Comparison of ENCODE assay signal across 11 cellular contexts in genomic region chr14:21256539-21257394, GRCh38. TPM values are rescaled to one million over a fixed set of nuclear protein-coding genes. Genes with fewer than 3 reads are reported as not detected.
DNase-seq lines count a peak whose midpoint lies in the region; ATAC-seq and TF ChIP-seq lines count a peak whose summit lies in the region.
"Had no signal": no experiment of that assay in that cellular context is flagged by ENCODE, and none has a peak within 500 bp of the region (broad histone marks: within the 10 kb centered on the region; RNA-seq: fewer than 3 reads in every experiment).

No MANE protein-coding gene starts in this region.

- H3K27me3 ChIP-seq in gastrocnemius medialis: no peaks in the 10 kb centered on the region
- H3K27me3 ChIP-seq: upper lobe of left lung had no signal

- no peaks in the 10 kb centered on the region for H3K9me3 ChIP-seq in gastrocnemius medialis
- H3K9me3 ChIP-seq: upper lobe of left lung had no signal

- no peaks in the 10 kb centered on the region for H3K27me3 Mint-ChIP-seq in activated CD8-positive, alpha-beta memory T cell treated with anti-CD3 and anti-CD28 coated beads, Interleukin-2, amount 10 ng/mL, durations not matched to agents 7 days and 5 days
- H3K27me3 Mint-ChIP-seq in dendritic cell treated with granulocyte-macrophage colony-stimulating factor and Interleukin-4, amounts not matched to agents 40 ng/mL and 50 ng/mL, for 4 days: no peaks in the 10 kb centered on the region

- peak overlapping the region; percentile 19 to 43 (median 39) for H3K27ac ChIP-seq in gastrocnemius medialis

- H3K4me1 ChIP-seq in gastrocnemius medialis: peaks cover 58 to 66% of the 10 kb centered on the region in 2 donors

- in situ Hi-C loops in gastrocnemius medialis (cut with MboI; ENCODE audit: low sequenced_read_pairs in 4 of 4): no loop called here

- peaks cover 68% of the 10 kb centered on the region for H3K4me1 Mint-ChIP-seq in activated CD8-positive, alpha-beta memory T cell treated with anti-CD3 and anti-CD28 coated beads, Interleukin-2, amount 10 ng/mL, durations not matched to agents 7 days and 5 days
- H3K4me1 Mint-ChIP-seq in dendritic cell treated with granulocyte-macrophage colony-stimulating factor and Interleukin-4, amounts not matched to agents 40 ng/mL and 50 ng/mL, for 4 days (ENCODE audit: low read depth): peaks cover 52% of the 10 kb centered on the region

- CTCF ChIA-PET in activated CD8-positive, alpha-beta memory T cell treated with anti-CD3 and anti-CD28 coated beads, Interleukin-2, amount 10 ng/mL, durations not matched to agents 7 days and 5 days (lab: Charles Lee): interaction anchor here (0.9 to 2.3 kb wide), 9 partner anchors 8 to 152 kb away, joined by 3 to 12 read pairs (median 4); no protein-coding TSS in a partner anchor

- DNase-seq in activated CD8-positive, alpha-beta memory T cell treated with anti-CD3 and anti-CD28 coated beads, Interleukin-2, amount 10 ng/mL, durations not matched to agents 7 days and 5 days: peak; percentile 38
- DNase-seq in activated CD8-positive, alpha-beta memory T cell treated with anti-CD3 and anti-CD28 coated beads for 24 hours: no peak
- DNase-seq in NOMO-1 treated with dmso at 0.1 percent for 144 hours (lab: John Stamatoyannopoulos, UW; ENCODE audit: unreplicated experiment) (peak; percentile 21), gastrocnemius medialis (no peak), superior temporal gyrus (ENCODE audit: extremely low spot score) (no peak), cerebellar nuclear complex (lab: John Stamatoyannopoulos, UW) (no peak)
- DNase-seq: NCI-H345, posterior cingulate gyrus had no signal

- peaks cover 0 to 29% of the 10 kb centered on the region in 2 donors for H3K36me3 ChIP-seq in gastrocnemius medialis

- TF ChIP-seq CTCF in gastrocnemius medialis (IDR thresholded peaks at IDR 0.05 in 4 of 5, conservative IDR thresholded peaks at IDR 0.05 in 1 of 5): no peak

- intact Hi-C loops in dendritic cell treated with granulocyte-macrophage colony-stimulating factor and Interleukin-4, amounts not matched to agents 40 ng/mL and 50 ng/mL, for 4 days (cut with micrococcal nuclease): loop anchor here (5.0 kb wide), 1 partner anchor 61 kb away; no protein-coding TSS in a partner anchor
- intact Hi-C loops in gastrocnemius medialis (cut with DNase I; ENCODE audit: low total_unique reads): loop anchor here (5.0 kb wide), 1 partner anchor 39 kb away; no protein-coding TSS in a partner anchor

- H3K9me3 Mint-ChIP-seq in activated CD8-positive, alpha-beta memory T cell treated with anti-CD3 and anti-CD28 coated beads, Interleukin-2, amount 10 ng/mL, durations not matched to agents 7 days and 5 days (ENCODE audit: low read depth): no peaks in the 10 kb centered on the region
- H3K9me3 Mint-ChIP-seq in dendritic cell treated with granulocyte-macrophage colony-stimulating factor and Interleukin-4, amounts not matched to agents 40 ng/mL and 50 ng/mL, for 4 days: no peaks in the 10 kb centered on the region

- peak overlapping the region; percentile 62 for H3K4me3 Mint-ChIP-seq in activated CD8-positive, alpha-beta memory T cell treated with anti-CD3 and anti-CD28 coated beads, Interleukin-2, amount 10 ng/mL, durations not matched to agents 7 days and 5 days
- H3K4me3 Mint-ChIP-seq in dendritic cell treated with granulocyte-macrophage colony-stimulating factor and Interleukin-4, amounts not matched to agents 40 ng/mL and 50 ng/mL, for 4 days: peak overlapping the region; percentile 57

- no peak overlapping the region for H3K4me3 ChIP-seq in gastrocnemius medialis
- H3K4me3 ChIP-seq: upper lobe of left lung had no signal

- TF ChIP-seq POLR2A in gastrocnemius medialis (IDR thresholded peaks at IDR 0.05): no peak

- no peak for ATAC-seq in activated CD8-positive, alpha-beta memory T cell treated with anti-CD3 and anti-CD28 coated beads, Interleukin-2, amount 10 ng/mL, durations not matched to agents 7 days and 5 days
- no peak for ATAC-seq in gastrocnemius medialis
- ATAC-seq in GM21526 (IDR thresholded peaks at IDR 0.05; ENCODE audit: low FRiP score, unreplicated experiment): no peak

- H3K27ac Mint-ChIP-seq in activated CD8-positive, alpha-beta memory T cell treated with anti-CD3 and anti-CD28 coated beads, Interleukin-2, amount 10 ng/mL, durations not matched to agents 7 days and 5 days: peak overlapping the region; percentile 79
- H3K27ac Mint-ChIP-seq in dendritic cell treated with granulocyte-macrophage colony-stimulating factor and Interleukin-4, amounts not matched to agents 40 ng/mL and 50 ng/mL, for 4 days: peak overlapping the region; percentile 81

- H3K36me3 Mint-ChIP-seq in activated CD8-positive, alpha-beta memory T cell treated with anti-CD3 and anti-CD28 coated beads, Interleukin-2, amount 10 ng/mL, durations not matched to agents 7 days and 5 days: peaks cover 63% of the 10 kb centered on the region
- peaks cover 100% of the 10 kb centered on the region for H3K36me3 Mint-ChIP-seq in dendritic cell treated with granulocyte-macrophage colony-stimulating factor and Interleukin-4, amounts not matched to agents 40 ng/mL and 50 ng/mL, for 4 days (ENCODE audit: low read depth)

RNA-seq across cellular contexts. Expression of gene HNRNPC, which starts 12.5 kb away (rescaled TPM):
- total RNA-seq in activated CD8-positive, alpha-beta memory T cell treated with anti-CD3 and anti-CD28 coated beads, Interleukin-2, amount 10 ng/mL, durations not matched to agents 7 days and 5 days: 100 to 1,000 TPM; 718 to 921 TPM
- 100 to 1,000 TPM; 281 to 357 (median 318) TPM for total RNA-seq in gastrocnemius medialis

RNA-seq across cellular contexts. Expression of gene RPGRIP1, which starts 23.1 kb away (rescaled TPM):
- total RNA-seq in activated CD8-positive, alpha-beta memory T cell treated with anti-CD3 and anti-CD28 coated beads, Interleukin-2, amount 10 ng/mL, durations not matched to agents 7 days and 5 days: not detected
- not detected for total RNA-seq in gastrocnemius medialis

Comparison
In these comparisons a context has a peak if more than half of its experiments do, and no peak if none do; other contexts are left out.
1. DNase-seq: peak in activated CD8-positive, alpha-beta memory T cell treated with anti-CD3 and anti-CD28 coated beads, Interleukin-2, amount 10 ng/mL, durations not matched to agents 7 days and 5 days (single experiment) and NOMO-1 treated with dmso at 0.1 percent for 144 hours (single experiment); none in activated CD8-positive, alpha-beta memory T cell treated with anti-CD3 and anti-CD28 coated beads for 24 hours (single experiment), gastrocnemius medialis (0 of 2), superior temporal gyrus (single experiment) and cerebellar nuclear complex (0 of 2).